21 cellular contexts compared by ENCODE assay signal in the genomic region with DNA sequence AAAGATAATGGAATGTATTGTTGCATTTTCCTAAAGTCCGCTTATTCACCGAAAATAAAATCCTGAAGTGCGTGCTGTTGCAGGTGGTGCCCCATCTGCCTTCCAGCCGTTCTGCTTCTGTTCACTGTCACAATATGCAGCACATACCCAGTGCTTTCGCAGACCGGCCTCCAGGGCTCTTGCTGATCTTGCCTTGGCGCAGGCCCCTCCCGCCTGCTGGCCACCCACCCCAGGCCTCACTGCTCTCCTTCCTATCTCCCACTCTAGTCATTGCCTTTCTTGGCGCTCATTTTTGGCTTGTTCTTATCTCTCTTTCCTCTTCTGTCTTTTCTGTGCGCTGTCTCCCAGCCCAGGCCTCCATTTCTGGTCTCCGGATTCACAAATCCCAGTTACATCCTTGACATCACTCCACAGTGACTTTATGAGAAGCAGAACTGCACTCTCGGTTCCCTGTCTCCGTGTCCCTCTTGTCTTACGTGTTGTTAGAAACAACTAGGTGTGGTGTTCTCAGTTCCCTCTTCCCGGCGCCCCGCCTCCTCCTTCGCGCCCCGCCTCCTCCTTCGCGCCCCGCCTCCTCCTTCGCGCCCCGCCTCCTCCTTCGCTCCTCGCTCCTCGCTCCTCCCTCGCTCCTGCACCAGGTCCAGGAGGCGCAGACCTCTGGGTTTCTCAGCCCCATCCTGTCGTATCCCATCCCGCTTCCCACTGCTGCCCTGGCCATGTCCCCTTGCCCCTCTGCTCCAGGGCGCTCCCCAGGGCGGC.
DNase-seq lines count a peak whose midpoint lies in the region; ATAC-seq and TF ChIP-seq lines count a peak whose summit lies in the region.
"Had no signal": no experiment of that assay in that cellular context is flagged by ENCODE, and none has a peak within 500 bp of the region (broad histone marks: within the 10 kb centered on the region; RNA-seq: fewer than 3 reads in every experiment).

No MANE protein-coding gene starts in this region.

- no peaks in the 10 kb centered on the region for H3K79me2 ChIP-seq in OCI-LY7 (ENCODE audit: insufficient read depth, low read depth, low read length)

- no peak overlapping the region for H2AFZ ChIP-seq in OCI-LY7 (ENCODE audit: low read length)

- H3K27me3 ChIP-seq in foreskin keratinocyte = no peaks in the 10 kb centered on the region

- no peaks in the 10 kb centered on the region for H3K9me3 Mint-ChIP-seq in progenitor cell of endocrine pancreas (ENCODE audit: low read depth)
- H3K9me3 Mint-ChIP-seq: activated CD4-positive, alpha-beta memory T cell treated with anti-CD3 and anti-CD28 coated beads for 36 hours; CD8-positive, alpha-beta memory T cell; naive thymus-derived CD4-positive, alpha-beta T cell; T-cell had no signal

- H3K27ac ChIP-seq in OCI-LY7 (ENCODE audit: low read depth, low read length, poor library complexity, severe bottlenecking) (peak overlapping the region; percentile 16), foreskin keratinocyte (no peak overlapping the region)
- H3K27ac ChIP-seq: lower lobe of right lung, psoas muscle, VCaP had no signal

- no peaks in the 10 kb centered on the region for H4K20me1 ChIP-seq in OCI-LY7 (ENCODE audit: insufficient read depth, low read length)

- peaks cover 15% of the 10 kb centered on the region for H3K36me3 ChIP-seq in OCI-LY7 (ENCODE audit: insufficient read depth, low read length)

- POLR2A ChIA-PET in OCI-LY7 (lab: Charles Lee) = no interaction called here

- no peaks in the 10 kb centered on the region for H3K27me3 Mint-ChIP-seq in progenitor cell of endocrine pancreas
- H3K27me3 Mint-ChIP-seq: activated CD4-positive, alpha-beta memory T cell treated with anti-CD3 and anti-CD28 coated beads for 36 hours had no signal

- no TSS peak for BruUV-seq in OCI-LY7 (replicated peaks; lab: Mats Ljungman, UMichigan)

- peak; percentile 37 for DNase-seq in OCI-LY7 (ENCODE audit: low spot score)
- DNase-seq in foreskin keratinocyte = no peak
- no peak for DNase-seq in progenitor cell of endocrine pancreas (ENCODE audit: low spot score, unreplicated experiment)
- no peak for DNase-seq in NOMO-1 treated with dmso at 0.1 percent for 144 hours (lab: John Stamatoyannopoulos, UW; ENCODE audit: unreplicated experiment)
- no peak for DNase-seq in hypothalamus (lab: John Stamatoyannopoulos, UW)
- DNase-seq: activated CD4-positive, alpha-beta memory T cell treated with anti-CD3 and anti-CD28 coated beads for 36 hours; activated naive CD4-positive, alpha-beta T cell treated with Interleukin-2 at 50 U/mL for 16 hours; activated T-cell treated with anti-CD3 and anti-CD28 coated beads for 4 hours; CD8-positive, alpha-beta memory T cell; lower lobe of right lung; naive thymus-derived CD4-positive, alpha-beta T cell; NCI-H1105; NCI-H526 treated with DMSO at 0.1 percent for 48 hours; psoas muscle; SIG-M5; stimulated activated CD4-positive, alpha-beta T cell treated with anti-CD3 and anti-CD28 coated beads, Interleukin-4, amount 100 ng/mL, for 4 hours; T-cell had no signal

- H3K9me2 ChIP-seq in OCI-LY7 (ENCODE audit: insufficient read depth, low read length) = no peaks in the 10 kb centered on the region

- no peaks in the 10 kb centered on the region for H3K4me1 Mint-ChIP-seq in progenitor cell of endocrine pancreas (ENCODE audit: low read depth)

- no peaks in the 10 kb centered on the region for H3K9me3 ChIP-seq in OCI-LY7 (ENCODE audit: low read length)
- H3K9me3 ChIP-seq: lower lobe of right lung, psoas muscle had no signal

- peak overlapping the region; percentile 41 for H3K4me2 ChIP-seq in OCI-LY7 (ENCODE audit: low read length)
- H3K4me2 ChIP-seq: smooth muscle cell had no signal

- no peak overlapping the region for H3K4me3 ChIP-seq in OCI-LY7 (ENCODE audit: low read depth, low read length, poor library complexity, severe bottlenecking)
- H3K4me3 ChIP-seq: lower lobe of right lung, psoas muscle, smooth muscle cell had no signal

- peak overlapping the region; percentile 44 for H3K27ac Mint-ChIP-seq in progenitor cell of endocrine pancreas
- H3K27ac Mint-ChIP-seq: activated CD4-positive, alpha-beta memory T cell treated with anti-CD3 and anti-CD28 coated beads for 36 hours; CD8-positive, alpha-beta memory T cell; naive thymus-derived CD4-positive, alpha-beta T cell; T-cell had no signal

- intact Hi-C loops in OCI-LY7 (cut with micrococcal nuclease; ENCODE audit: unreplicated experiment) = no loop called here

- H3K4me1 ChIP-seq in OCI-LY7 (ENCODE audit: insufficient read depth, low read length, poor library complexity, severe bottlenecking) = peaks cover 22% of the 10 kb centered on the region
- no peaks in the 10 kb centered on the region for H3K4me1 ChIP-seq in foreskin keratinocyte
- H3K4me1 ChIP-seq: lower lobe of right lung, psoas muscle had no signal

- TF ChIP-seq CTCF in OCI-LY7 (conservative IDR thresholded peaks at IDR 0.05; ENCODE audit: low read length) (no peak), foreskin keratinocyte (conservative IDR thresholded peaks at IDR 0.05) (no peak), progenitor cell of endocrine pancreas (IDR thresholded peaks at IDR 0.05; ENCODE audit: unreplicated experiment) (no peak)

- peaks cover 36% of the 10 kb centered on the region for H3K36me3 Mint-ChIP-seq in progenitor cell of endocrine pancreas (ENCODE audit: insufficient read depth)
- H3K36me3 Mint-ChIP-seq: activated CD4-positive, alpha-beta memory T cell treated with anti-CD3 and anti-CD28 coated beads for 36 hours; CD8-positive, alpha-beta memory T cell; T-cell had no signal

- no peak overlapping the region for H3K4me3 Mint-ChIP-seq in progenitor cell of endocrine pancreas (ENCODE audit: low read depth)
- H3K4me3 Mint-ChIP-seq: activated CD4-positive, alpha-beta memory T cell treated with anti-CD3 and anti-CD28 coated beads for 36 hours; CD8-positive, alpha-beta memory T cell; naive thymus-derived CD4-positive, alpha-beta T cell; T-cell had no signal

- ATAC-seq in GM18867 (IDR thresholded peaks at IDR 0.05; ENCODE audit: unreplicated experiment) = peak; percentile 94
- ATAC-seq in foreskin keratinocyte = peak; percentile 41
- ATAC-seq in GM19324 (IDR thresholded peaks at IDR 0.05; ENCODE audit: low FRiP score, unreplicated experiment) = no peak
- ATAC-seq: naive thymus-derived CD4-positive, alpha-beta T cell; psoas muscle; T-cell had no signal

- CTCF ChIA-PET in OCI-LY7 (lab: Charles Lee; ENCODE audit: unreplicated experiment) = no interaction called here
